1 cellular context compared by ENCODE assay signal in the genomic region with DNA sequence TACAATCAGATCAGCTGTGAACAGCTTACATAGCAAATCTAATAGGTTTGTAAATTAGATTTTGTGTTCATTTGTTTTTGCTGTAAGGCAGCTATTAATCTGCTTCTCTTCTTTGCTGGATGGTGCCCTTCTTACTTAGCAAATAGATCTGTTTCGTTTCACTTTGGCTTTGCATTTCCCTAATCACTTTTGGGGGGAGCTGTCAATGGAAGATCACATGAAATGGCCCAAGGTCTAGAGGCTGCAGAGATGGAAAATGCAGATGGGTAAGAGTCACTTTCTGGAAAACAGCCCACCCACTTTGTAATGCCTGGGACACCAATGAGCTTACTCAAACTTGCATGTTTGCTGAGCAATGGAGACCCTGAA.
TF ChIP-seq lines count a peak whose summit lies in the region.

No MANE protein-coding gene starts in this region.

TF ChIP-seq in GM23338, 12 proteins besides CTCF, POLR2A, EP300 and RAD21 (continued from another document):
- TF ChIP-seq, protein P1, sequence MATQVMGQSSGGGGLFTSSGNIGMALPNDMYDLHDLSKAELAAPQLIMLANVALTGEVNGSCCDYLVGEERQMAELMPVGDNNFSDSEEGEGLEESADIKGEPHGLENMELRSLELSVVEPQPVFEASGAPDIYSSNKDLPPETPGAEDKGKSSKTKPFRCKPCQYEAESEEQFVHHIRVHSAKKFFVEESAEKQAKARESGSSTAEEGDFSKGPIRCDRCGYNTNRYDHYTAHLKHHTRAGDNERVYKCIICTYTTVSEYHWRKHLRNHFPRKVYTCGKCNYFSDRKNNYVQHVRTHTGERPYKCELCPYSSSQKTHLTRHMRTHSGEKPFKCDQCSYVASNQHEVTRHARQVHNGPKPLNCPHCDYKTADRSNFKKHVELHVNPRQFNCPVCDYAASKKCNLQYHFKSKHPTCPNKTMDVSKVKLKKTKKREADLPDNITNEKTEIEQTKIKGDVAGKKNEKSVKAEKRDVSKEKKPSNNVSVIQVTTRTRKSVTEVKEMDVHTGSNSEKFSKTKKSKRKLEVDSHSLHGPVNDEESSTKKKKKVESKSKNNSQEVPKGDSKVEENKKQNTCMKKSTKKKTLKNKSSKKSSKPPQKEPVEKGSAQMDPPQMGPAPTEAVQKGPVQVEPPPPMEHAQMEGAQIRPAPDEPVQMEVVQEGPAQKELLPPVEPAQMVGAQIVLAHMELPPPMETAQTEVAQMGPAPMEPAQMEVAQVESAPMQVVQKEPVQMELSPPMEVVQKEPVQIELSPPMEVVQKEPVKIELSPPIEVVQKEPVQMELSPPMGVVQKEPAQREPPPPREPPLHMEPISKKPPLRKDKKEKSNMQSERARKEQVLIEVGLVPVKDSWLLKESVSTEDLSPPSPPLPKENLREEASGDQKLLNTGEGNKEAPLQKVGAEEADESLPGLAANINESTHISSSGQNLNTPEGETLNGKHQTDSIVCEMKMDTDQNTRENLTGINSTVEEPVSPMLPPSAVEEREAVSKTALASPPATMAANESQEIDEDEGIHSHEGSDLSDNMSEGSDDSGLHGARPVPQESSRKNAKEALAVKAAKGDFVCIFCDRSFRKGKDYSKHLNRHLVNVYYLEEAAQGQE (IDR thresholded peaks at IDR 0.05; ENCODE audit: unreplicated experiment) = no peak
- no peak for TF ChIP-seq ZNF331 (CRISPR knock-in tag; IDR thresholded peaks at IDR 0.05; ENCODE audit: low read depth)
